Comparison of ENCODE assay signal across 10 cellular contexts in the genomic region with DNA sequence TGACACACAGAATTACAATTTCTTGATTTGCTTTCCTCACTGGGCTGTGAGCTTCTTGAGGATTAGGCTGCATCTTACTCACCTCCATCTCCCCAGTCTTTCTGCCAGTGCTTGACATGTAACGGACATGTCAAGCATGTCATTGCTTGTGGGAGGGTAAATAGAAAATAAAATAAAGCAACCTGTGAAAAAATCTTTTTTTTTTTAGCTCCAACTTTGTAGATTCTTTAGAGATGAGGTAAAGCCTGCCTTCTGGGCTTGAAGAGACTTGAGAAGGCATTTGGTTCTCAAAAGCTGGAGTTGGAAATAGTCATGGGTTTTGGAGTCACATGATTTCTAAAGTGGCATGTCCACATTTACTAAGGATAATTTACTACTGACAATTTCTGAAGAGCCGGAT.
DNase-seq lines count a peak whose midpoint lies in the region; ATAC-seq and TF ChIP-seq lines count a peak whose summit lies in the region.
"Had no signal": no experiment of that assay in that cellular context is flagged by ENCODE, and none has a peak within 500 bp of the region (broad histone marks: within the 10 kb centered on the region; RNA-seq: fewer than 3 reads in every experiment).

No MANE protein-coding gene starts in this region.

- ATAC-seq in stimulated activated naive B cell treated with anti-CD40 and anti-IgM and Interleukin-4, amounts not matched to agents 10 μg/mL and 1 μg/mL and 100 μg/mL, for 72 hours (replicated peaks), result no peak
- ATAC-seq in HG02588 (IDR thresholded peaks at IDR 0.05; ENCODE audit: unreplicated experiment) (no peak), HG03097 (IDR thresholded peaks at IDR 0.05; ENCODE audit: low FRiP score, unreplicated experiment) (no peak)
- ATAC-seq: HepG2 had no signal

- H3K4me3 ChIP-seq in WERI-Rb-1 (ENCODE audit: low read depth, low read length), result no peak overlapping the region

- no peaks in the 10 kb centered on the region for H3K27me3 ChIP-seq in WERI-Rb-1 (ENCODE audit: insufficient read depth, low read depth, severe bottlenecking)

- no peak for DNase-seq in T-helper 2 cell treated with Interferon-gamma antibody and Interleukin-4, amounts not matched to agents 5 μg/mL and 100 μg/mL, for 36 hours (ENCODE audit: low spot score)
- DNase-seq in T-helper 2 cell, result no peak
- peak; percentile 19 for DNase-seq in WERI-Rb-1
- peak; percentile 18 for DNase-seq in glomerular visceral epithelial cell (ENCODE audit: extremely low spot score)
- no peak for DNase-seq in stimulated activated naive B cell treated with anti-CD40 and anti-IgM and Interleukin-4, amounts not matched to agents 10 μg/mL and 1 μg/mL and 100 μg/mL, for 72 hours
- DNase-seq in nephron progenitor cell, result no peak
- DNase-seq: effector CD4-positive, alpha-beta T cell had no signal

- peaks cover 17% of the 10 kb centered on the region for H3K4me1 Mint-ChIP-seq in T-helper 2 cell treated with Interferon-gamma antibody and Interleukin-4, amounts not matched to agents 5 μg/mL and 100 μg/mL, for 36 hours (ENCODE audit: low read depth)
- H3K4me1 Mint-ChIP-seq in stimulated activated naive B cell treated with anti-CD40 and anti-IgM and Interleukin-4, amounts not matched to agents 10 μg/mL and 1 μg/mL and 100 μg/mL, for 72 hours, result peaks cover 9 to 15% of the 10 kb centered on the region in 2 donors
- peaks cover 74% of the 10 kb centered on the region for H3K4me1 Mint-ChIP-seq in nephron progenitor cell

- H3K27ac ChIP-seq in WERI-Rb-1, result no peak overlapping the region

- H3K9me3 Mint-ChIP-seq in T-helper 2 cell treated with Interferon-gamma antibody and Interleukin-4, amounts not matched to agents 5 μg/mL and 100 μg/mL, for 36 hours, result no peaks in the 10 kb centered on the region
- H3K9me3 Mint-ChIP-seq in stimulated activated naive B cell treated with anti-CD40 and anti-IgM and Interleukin-4, amounts not matched to agents 10 μg/mL and 1 μg/mL and 100 μg/mL, for 72 hours, result no peaks in the 10 kb centered on the region
- H3K9me3 Mint-ChIP-seq in nephron progenitor cell, result no peaks in the 10 kb centered on the region

- peak overlapping the region; percentile 66 for H3K4me3 Mint-ChIP-seq in T-helper 2 cell treated with Interferon-gamma antibody and Interleukin-4, amounts not matched to agents 5 μg/mL and 100 μg/mL, for 36 hours
- H3K4me3 Mint-ChIP-seq in stimulated activated naive B cell treated with anti-CD40 and anti-IgM and Interleukin-4, amounts not matched to agents 10 μg/mL and 1 μg/mL and 100 μg/mL, for 72 hours, result peak overlapping the region; percentile 74 to 78
- no peak overlapping the region for H3K4me3 Mint-ChIP-seq in nephron progenitor cell

- peak overlapping the region; percentile 64 for H3K27ac Mint-ChIP-seq in T-helper 2 cell treated with Interferon-gamma antibody and Interleukin-4, amounts not matched to agents 5 μg/mL and 100 μg/mL, for 36 hours
- H3K27ac Mint-ChIP-seq in stimulated activated naive B cell treated with anti-CD40 and anti-IgM and Interleukin-4, amounts not matched to agents 10 μg/mL and 1 μg/mL and 100 μg/mL, for 72 hours, result peak overlapping the region; percentile 79
- no peak overlapping the region for H3K27ac Mint-ChIP-seq in nephron progenitor cell

- H3K36me3 ChIP-seq in WERI-Rb-1, result peaks cover 14% of the 10 kb centered on the region

- H3K36me3 Mint-ChIP-seq in T-helper 2 cell treated with Interferon-gamma antibody and Interleukin-4, amounts not matched to agents 5 μg/mL and 100 μg/mL, for 36 hours (ENCODE audit: low read depth), result no peaks in the 10 kb centered on the region
- no peaks in the 10 kb centered on the region for H3K36me3 Mint-ChIP-seq in stimulated activated naive B cell treated with anti-CD40 and anti-IgM and Interleukin-4, amounts not matched to agents 10 μg/mL and 1 μg/mL and 100 μg/mL, for 72 hours
- peaks cover 37% of the 10 kb centered on the region for H3K36me3 Mint-ChIP-seq in nephron progenitor cell (ENCODE audit: low read depth)

- no peaks in the 10 kb centered on the region for H3K9me3 ChIP-seq in WERI-Rb-1 (ENCODE audit: severe bottlenecking)

- peaks cover 3% of the 10 kb centered on the region for H3K27me3 Mint-ChIP-seq in T-helper 2 cell treated with Interferon-gamma antibody and Interleukin-4, amounts not matched to agents 5 μg/mL and 100 μg/mL, for 36 hours (ENCODE audit: low read depth)
- H3K27me3 Mint-ChIP-seq in stimulated activated naive B cell treated with anti-CD40 and anti-IgM and Interleukin-4, amounts not matched to agents 10 μg/mL and 1 μg/mL and 100 μg/mL, for 72 hours, result peaks cover 0 to 6% of the 10 kb centered on the region in 2 donors
- H3K27me3 Mint-ChIP-seq in nephron progenitor cell (ENCODE audit: low read depth, poor library complexity), result peaks cover 8% of the 10 kb centered on the region

- TF ChIP-seq CTCF in WERI-Rb-1 (IDR thresholded peaks at IDR 0.05; ENCODE audit: low read depth, low read length), result no peak
- TF ChIP-seq CTCF in nephron progenitor cell (IDR thresholded peaks at IDR 0.05), result no peak

Comparison
In these comparisons a context has a peak if more than half of its experiments do, and no peak if none do; other contexts are left out.
1. DNase-seq: peak in WERI-Rb-1 (single experiment) and glomerular visceral epithelial cell (single experiment); none in T-helper 2 cell treated with Interferon-gamma antibody and Interleukin-4, amounts not matched to agents 5 μg/mL and 100 μg/mL, for 36 hours (single experiment), T-helper 2 cell (0 of 5), stimulated activated naive B cell treated with anti-CD40 and anti-IgM and Interleukin-4, amounts not matched to agents 10 μg/mL and 1 μg/mL and 100 μg/mL, for 72 hours (single experiment) and nephron progenitor cell (single experiment).